Comparison of ENCODE assay signal across 18 cellular contexts in the genomic region with DNA sequence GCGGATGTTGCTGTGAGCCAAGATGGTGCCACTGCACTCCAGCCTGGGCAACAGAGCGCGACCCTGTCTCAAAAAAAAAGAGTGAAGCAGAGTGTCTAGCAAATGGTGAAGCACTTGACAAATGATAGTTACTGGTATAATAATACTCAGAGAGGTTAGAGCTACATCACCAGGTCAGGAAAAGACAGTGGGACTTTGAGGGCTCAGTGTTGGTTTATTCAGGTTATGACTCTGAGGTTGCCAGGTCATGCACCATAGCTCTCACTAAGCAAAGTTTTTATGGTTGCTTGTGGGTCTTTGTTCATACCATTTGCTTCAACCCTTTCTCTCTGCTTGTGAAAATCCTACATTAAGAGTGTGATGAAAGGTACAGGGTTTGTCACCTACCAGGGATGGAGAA. TPM values are rescaled to one million over a fixed set of nuclear protein-coding genes. Genes with fewer than 3 reads are reported as not detected.
DNase-seq lines count a peak whose midpoint lies in the region; ATAC-seq, FAIRE-seq and TF ChIP-seq lines count a peak whose summit lies in the region.
"Had no signal": no experiment of that assay in that cellular context is flagged by ENCODE, and none has a peak within 500 bp of the region (broad histone marks: within the 10 kb centered on the region; RNA-seq: fewer than 3 reads in every experiment).

No MANE protein-coding gene starts in this region.

- FAIRE-seq in RCC 7860 (lab: Jason Lieb, UNC) = no peak
- FAIRE-seq: GM12892, H54 had no signal

- ATAC-seq in GM18907 (IDR thresholded peaks at IDR 0.05; ENCODE audit: unreplicated experiment) (peak; percentile 59), left lobe of liver (peak; percentile 44)

- in situ Hi-C loops in GM13977 (cut with MboI; ENCODE audit: low pct_unique_long_range_greater_than_20kb, low sequenced_read_pairs, unreplicated experiment) = no loop called here

- TF ChIP-seq CTCF in GM13977 (IDR thresholded peaks at IDR 0.05; ENCODE audit: extremely low read depth, insufficient read depth, missing control alignments) = no peak

- DNase-seq in RCC 7860 (ENCODE audit: low spot score) (peak; percentile 75), left lobe of liver (ENCODE audit: low spot score) (no peak), AG20443 (ENCODE audit: low spot score) (no peak), cerebellum (ENCODE audit: low spot score) (no peak), GM13977 (ENCODE audit: low spot score) (no peak)
- no peak for DNase-seq in stimulated activated CD4-positive, alpha-beta T cell treated with anti-CD3 and anti-CD28 coated beads, Interleukin-4, amount 100 ng/mL, for 4 hours
- DNase-seq: Calu3; CD4-positive, alpha-beta T cell; DMS153; NCI-H1105 treated with DMSO at 0.1 percent for 48 hours; NCI-H1694 treated with DMSO at 0.1 percent for 48 hours; NCI-H446; NCI-H526; SHP77 treated with DMSO at 0.1 percent for 48 hours; T-helper 2 cell had no signal

RNA-seq across cellular contexts. Expression of gene MRPS33, which starts 13.6 kb away (rescaled TPM):
- 33.2 TPM for total RNA-seq in left lobe of liver
- 16.1 TPM for total RNA-seq in cerebellum
